In the genomic region with DNA sequence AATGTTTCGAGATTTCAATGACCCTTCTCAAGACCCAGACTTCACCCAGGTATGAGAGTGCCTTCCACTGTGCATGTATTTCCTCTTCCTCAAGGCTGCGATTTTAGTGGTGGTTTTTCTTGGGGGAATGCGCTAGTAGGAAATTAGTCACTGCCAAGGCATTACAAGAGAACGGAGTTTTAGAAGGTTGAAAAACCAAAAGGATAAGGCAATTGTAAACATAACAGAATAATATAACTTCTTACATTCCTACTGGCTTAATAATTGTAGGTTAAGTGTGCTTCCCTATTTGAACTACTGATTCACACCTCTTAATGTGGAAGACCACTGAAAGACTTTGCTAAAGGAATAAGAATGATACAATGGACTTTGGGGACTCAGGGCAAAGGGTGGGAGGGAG, we compare ENCODE assay signal across 22 cellular contexts.
DNase-seq lines count a peak whose midpoint lies in the region; ATAC-seq lines count a peak whose summit lies in the region.
"Had no signal": no experiment of that assay in that cellular context is flagged by ENCODE, and none has a peak within 500 bp of the region (broad histone marks: within the 10 kb centered on the region; RNA-seq: fewer than 3 reads in every experiment).

No MANE protein-coding gene starts in this region.

- no peaks in the 10 kb centered on the region for H3K4me1 ChIP-seq in HAP-1
- H3K4me1 ChIP-seq: foreskin keratinocyte, left lung had no signal

- no peaks in the 10 kb centered on the region for H3K27me3 ChIP-seq in HAP-1 (ENCODE audit: low read depth)
- H3K27me3 ChIP-seq: foreskin keratinocyte, left lung had no signal

- DNase-seq in ACHN (peak; percentile 66), HK-2 (ENCODE audit: unreplicated experiment) (peak; percentile 20), astrocyte of the hippocampus (ENCODE audit: low read depth, low spot score) (peak; percentile 58), hepatic stellate cell (ENCODE audit: low spot score) (peak; percentile 34), HAP-1 (ENCODE audit: low spot score in 2 of 2) (no peak), NCI-H774 (lab: John Stamatoyannopoulos, UW) (no peak)
- no peak for DNase-seq in activated CD4-positive, alpha-beta T cell treated with anti-CD3 and anti-CD28 coated beads, Interleukin-2, amount 50 U/mL, for 1 hour
- DNase-seq: activated CD4-positive, CD25-positive, alpha-beta regulatory T cell; activated CD8-positive, alpha-beta memory T cell treated with anti-CD3 and anti-CD28 coated beads for 24 hours; activated naive CD8-positive, alpha-beta T cell treated with anti-CD3 and anti-CD28 coated beads, Interleukin-2, amount 10 ng/mL, durations not matched to agents 7 days and 5 days; activated T-cell treated with anti-CD3 and anti-CD28 coated beads, Interleukin-2, amount 50 U/mL, for 72 hours; foreskin keratinocyte; H7; KG1; left lung; NCI-H1092; NCI-H69; occipital lobe; OCI-M1; stimulated activated CD4-positive, alpha-beta T cell treated with anti-CD3 and anti-CD28 coated beads, Interleukin-2, amount 100 ng/mL, for 48 hours had no signal

- no peaks in the 10 kb centered on the region for H3K9me3 ChIP-seq in HAP-1
- H3K9me3 ChIP-seq: left lung had no signal

- ATAC-seq in GM21825 (IDR thresholded peaks at IDR 0.05; ENCODE audit: unreplicated experiment), result no peak
- ATAC-seq: activated T-cell treated with anti-CD3 and anti-CD28 coated beads, Interleukin-2, amount 50 U/mL, for 72 hours; foreskin keratinocyte; left lung; sciatic nerve had no signal

- H3K4me3 ChIP-seq in HAP-1, result no peak overlapping the region
- H3K4me3 ChIP-seq: left lung had no signal

- in situ Hi-C loops in ACHN (cut with HindIII; ENCODE audit: low pct_ligation_motif_present, low pct_unique_long_range_greater_than_20kb, low sequenced_read_pairs), result no loop called here
- in situ Hi-C loops in HAP-1 (cut with MboI; ENCODE audit: low sequenced_read_pairs), result no loop called here

- H3K36me3 ChIP-seq in HAP-1 (replicated peaks), result peaks cover 51% of the 10 kb centered on the region

Comparison
In these comparisons a context has a peak if more than half of its experiments do, and no peak if none do; other contexts are left out.
1. DNase-seq: peak in ACHN (single experiment), HK-2 (single experiment), astrocyte of the hippocampus (single experiment) and hepatic stellate cell (single experiment); none in activated CD4-positive, alpha-beta T cell treated with anti-CD3 and anti-CD28 coated beads, Interleukin-2, amount 50 U/mL, for 1 hour (single experiment), HAP-1 (0 of 2) and NCI-H774 (single experiment).